Comparison of ENCODE assay signal across 15 cellular contexts in the genomic region with DNA sequence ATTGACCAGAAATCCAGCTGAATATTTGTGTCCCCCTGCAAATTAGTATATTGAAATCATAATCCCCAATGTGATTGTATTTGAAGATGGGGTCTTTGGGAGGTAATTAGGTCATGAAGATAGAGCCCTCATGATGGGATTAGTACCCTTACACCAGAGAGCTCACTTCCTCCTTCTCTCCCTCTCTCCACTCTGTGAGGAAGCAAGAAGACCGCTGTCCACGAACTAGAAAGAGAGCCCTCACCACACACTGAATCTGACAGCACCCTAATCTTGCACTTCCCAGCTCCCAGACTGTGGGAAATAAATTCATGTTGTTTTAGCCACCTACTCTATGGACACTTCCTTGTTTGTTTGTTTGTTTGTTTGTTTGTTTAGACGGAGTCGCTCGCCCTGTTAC.
"Had no signal": no experiment of that assay in that cellular context is flagged by ENCODE, and none has a peak within 500 bp of the region (broad histone marks: within the 10 kb centered on the region; RNA-seq: fewer than 3 reads in every experiment).

No MANE protein-coding gene starts in this region.

- ATAC-seq: activated T-cell treated with anti-CD3 and anti-CD28 coated beads, Interleukin-2, amount 50 U/mL, for 72 hours; effector memory CD8-positive, alpha-beta T cell; left ventricle myocardium superior; stimulated activated naive CD8-positive, alpha-beta T cell treated with anti-CD3 and anti-CD28 coated beads, Interleukin-15, Interleukin-2, amounts not matched to agents 100 U/mL and 50 U/mL, for 24 hours had no signal

- H3K36me3 ChIP-seq: cardiac muscle cell, esophagus squamous epithelium, tibial artery, uterus had no signal

- H3K4me1 ChIP-seq: esophagus squamous epithelium, tibial artery, uterus had no signal

- H3K4me3 ChIP-seq: cardiac muscle cell, esophagus squamous epithelium, tibial artery, uterus had no signal

- DNase-seq: activated CD4-positive, alpha-beta T cell treated with anti-CD3 and anti-CD28 coated beads, Interleukin-2, amount 50 U/mL, for 4 hours; activated effector memory CD4-positive, alpha-beta T cell treated with anti-CD3 and anti-CD28 coated beads, Interleukin-2, amount 50 U/mL, for 16 hours; activated T-cell treated with anti-CD3 and anti-CD28 coated beads, Interleukin-2, amount 50 U/mL, for 72 hours; effector memory CD8-positive, alpha-beta T cell; esophagus squamous epithelium; left ventricle myocardium superior; stimulated activated CD4-positive, alpha-beta T cell treated with anti-CD3 and anti-CD28 coated beads, Interleukin-12 subunit alpha, Interleukin-12 subunit beta, amount 100 ng/mL, for 4 hours; stimulated activated CD4-positive, alpha-beta T cell treated with anti-CD3 and anti-CD28 coated beads, Interleukin-2, amount 100 ng/mL, for 24 hours; stimulated activated naive CD8-positive, alpha-beta T cell treated with anti-CD3 and anti-CD28 coated beads, Interleukin-15, Interleukin-2, amounts not matched to agents 100 U/mL and 50 U/mL, for 24 hours; substantia nigra; tibial artery; uterus had no signal

- H3K9me3 ChIP-seq: esophagus squamous epithelium, tibial artery, uterus had no signal

- H3K4me3 Mint-ChIP-seq: activated naive CD8-positive, alpha-beta T cell; activated T-cell treated with anti-CD3 and anti-CD28 coated beads, Interleukin-2, amount 50 U/mL, for 72 hours; effector memory CD8-positive, alpha-beta T cell had no signal

- H3K27ac Mint-ChIP-seq: activated naive CD8-positive, alpha-beta T cell; activated T-cell treated with anti-CD3 and anti-CD28 coated beads, Interleukin-2, amount 50 U/mL, for 72 hours; effector memory CD8-positive, alpha-beta T cell; progenitor cell of endocrine pancreas had no signal

- H3K36me3 Mint-ChIP-seq: activated naive CD8-positive, alpha-beta T cell had no signal

- H3K27me3 ChIP-seq: cardiac muscle cell, esophagus squamous epithelium, tibial artery, uterus had no signal

- H3K27ac ChIP-seq: cardiac muscle cell, esophagus squamous epithelium, tibial artery, uterus had no signal

- H3K9me3 Mint-ChIP-seq: activated T-cell treated with anti-CD3 and anti-CD28 coated beads, Interleukin-2, amount 50 U/mL, for 72 hours; effector memory CD8-positive, alpha-beta T cell had no signal
